ENCODE assay signal across 1 cellular context in the genomic region with DNA sequence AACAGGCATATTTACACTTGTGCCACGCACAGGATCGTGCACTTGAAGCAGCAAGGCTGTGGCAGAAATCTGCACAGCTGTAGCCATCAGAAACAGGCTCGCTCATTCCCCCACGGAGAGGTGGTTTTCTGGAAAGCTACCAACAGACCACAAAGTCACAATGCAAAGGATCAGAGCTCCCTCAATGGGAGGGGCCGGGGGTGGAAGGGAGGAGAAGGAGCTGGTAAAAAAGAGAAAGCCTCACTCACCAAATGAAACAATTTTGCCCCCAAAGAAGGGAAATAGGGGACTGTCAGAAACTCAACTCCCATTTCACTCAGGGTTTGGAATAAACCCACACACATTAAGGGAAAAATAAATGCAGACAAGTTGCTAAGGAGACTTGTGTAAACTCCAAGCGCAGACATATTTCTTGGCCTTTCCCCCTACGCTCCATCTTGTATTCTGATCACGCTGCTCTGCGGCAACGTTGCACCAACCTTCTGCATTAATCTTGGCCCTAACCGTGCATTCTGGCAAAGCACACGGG.
TF ChIP-seq lines count a peak whose summit lies in the region.

No MANE protein-coding gene starts in this region.

TF ChIP-seq in H1, 55 proteins besides CTCF, POLR2A, EP300 and RAD21:
- TF ChIP-seq CBX8 (IDR thresholded peaks at IDR 0.05; ENCODE audit: borderline replicate concordance, low read depth, low read length) = no peak
- no peak for TF ChIP-seq BACH1 (IDR thresholded peaks at IDR 0.05; ENCODE audit: low read length)
- no peak for TF ChIP-seq FOSL1 (IDR thresholded peaks at IDR 0.05; ENCODE audit: insufficient read depth, low read depth, low read length)
- no peak for TF ChIP-seq EGR1 (IDR thresholded peaks at IDR 0.05; ENCODE audit: borderline replicate concordance, low read depth, low read length)
